In genomic region chr3:113097821-113098516, GRCh38 we compare ENCODE assay signal across 16 cellular contexts.
DNase-seq lines count a peak whose midpoint lies in the region; ATAC-seq, FAIRE-seq and TF ChIP-seq lines count a peak whose summit lies in the region.
"Had no signal": no experiment of that assay in that cellular context is flagged by ENCODE, and none has a peak within 500 bp of the region (broad histone marks: within the 10 kb centered on the region; RNA-seq: fewer than 3 reads in every experiment).

No MANE protein-coding gene starts in this region.

- BruUV-seq in HepG2 (replicated peaks; lab: Mats Ljungman, UMichigan) = no TSS peak

- H3K4me3 ChIP-seq in HepG2 (replicated peaks in 1 of 3; ENCODE audit: insufficient read depth in 1 of 3, low read depth in 2 of 3, low read length in 3 of 3) (no peak overlapping the region), right lobe of liver (no peak overlapping the region)

- H3K79me2 ChIP-seq in HepG2 (ENCODE audit: insufficient read depth, low read length) (no peaks in the 10 kb centered on the region), H9 (ENCODE audit: insufficient read depth, low read length) (no peaks in the 10 kb centered on the region)

- no peak overlapping the region for H2BK20ac ChIP-seq in H9 (ENCODE audit: low read depth, low read length, poor library complexity, severe bottlenecking)

- H3K23ac ChIP-seq in H9 (ENCODE audit: insufficient read length, low read depth, low read length) = no peak overlapping the region

- no peak overlapping the region for H3K9ac ChIP-seq in HepG2 (ENCODE audit: insufficient read depth, low read depth, low read length)
- no peak overlapping the region for H3K9ac ChIP-seq in H9 (ENCODE audit: extremely low read depth, insufficient read length, low read length)

- H3K18ac ChIP-seq in H9 (ENCODE audit: insufficient read length, low read depth, low read length) = no peak overlapping the region

- H3K4me2 ChIP-seq in HepG2 (ENCODE audit: low read depth, low read length) = no peak overlapping the region
- H3K4me2 ChIP-seq in H9 (ENCODE audit: insufficient read depth, insufficient read length, low read length) = no peak overlapping the region

- H3K36me3 ChIP-seq in HepG2 (replicated peaks in 1 of 2; ENCODE audit: control insufficient read depth in 1 of 2, insufficient read depth in 2 of 2, low read length in 2 of 2) = no peaks in the 10 kb centered on the region
- no peaks in the 10 kb centered on the region for H3K36me3 ChIP-seq in right lobe of liver

- no peak overlapping the region for H3K56ac ChIP-seq in H9 (ENCODE audit: insufficient read length, low read depth, low read length)

- no peak for ATAC-seq in HepG2
- ATAC-seq in right lobe of liver = no peak
- no peak for ATAC-seq in activated naive CD4-positive, alpha-beta T cell treated with anti-CD3 and anti-CD28 coated beads, Interleukin-2, amount 50 U/mL, for 72 hours
- ATAC-seq: activated CD4-positive, alpha-beta T cell treated with anti-CD3 and anti-CD28 coated beads for 36 hours had no signal

- WGBS in HepG2 (ENCODE audit: low lambda C conversion rate) = 11% methylated on average over 4 of the region's 4 CpGs
- WGBS in right lobe of liver (ENCODE audit: insufficient coverage, low coverage, low lambda C conversion rate, missing lambda C conversion rate) = 66% methylated on average over 4 of the region's 4 CpGs
- WGBS in H9 (ENCODE audit: extremely low coverage, insufficient read length, low lambda C conversion rate) = no CpG with 5 or more reads among the region's 4 CpGs

- POLR2A ChIA-PET in HepG2 (lab: Yijun Ruan, JAX) = no interaction called here

- DNase-seq in HepG2 (ENCODE audit: low spot score) (peak; percentile 56), right lobe of liver (no peak), amniotic epithelial cell (ENCODE audit: low read depth) (peak; percentile 92), glomerular visceral epithelial cell (ENCODE audit: extremely low spot score) (peak; percentile 87), KBM-7 (no peak), NCI-H1417 treated with DMSO at 0.1 percent for 48 hours (lab: John Stamatoyannopoulos, UW) (no peak), H9 (no peak)
- no peak for DNase-seq in activated naive CD4-positive, alpha-beta T cell treated with anti-CD3 and anti-CD28 coated beads, Interleukin-2, amount 50 U/mL, for 72 hours (ENCODE audit: low spot score in 2 of 2)
- DNase-seq: 8988T; activated CD4-positive, alpha-beta T cell treated with anti-CD3 and anti-CD28 coated beads for 36 hours; activated naive CD8-positive, alpha-beta T cell treated with anti-CD3 and anti-CD28 coated beads for 36 hours; endodermal cell; Karpas-422; NCI-H510A; SHP77 had no signal

- H3K27me3 Mint-ChIP-seq in H9 (ENCODE audit: low read depth) = no peaks in the 10 kb centered on the region
- H3K27me3 Mint-ChIP-seq: activated CD4-positive, alpha-beta T cell treated with anti-CD3 and anti-CD28 coated beads for 36 hours; activated naive CD8-positive, alpha-beta T cell treated with anti-CD3 and anti-CD28 coated beads for 36 hours had no signal

- no peaks in the 10 kb centered on the region for H3K9me3 Mint-ChIP-seq in activated naive CD4-positive, alpha-beta T cell treated with anti-CD3 and anti-CD28 coated beads, Interleukin-2, amount 50 U/mL, for 72 hours
- H3K9me3 Mint-ChIP-seq in H9 = peaks cover 0 to 9% of the 10 kb centered on the region in 2 experiments; a peak in 3 of 5 replicates
- H3K9me3 Mint-ChIP-seq: activated naive CD8-positive, alpha-beta T cell treated with anti-CD3 and anti-CD28 coated beads for 36 hours; endodermal cell had no signal

- H2BK120ac ChIP-seq in H9 (ENCODE audit: low read depth, low read length, poor library complexity, severe bottlenecking) = no peak overlapping the region

- no peaks in the 10 kb centered on the region for H3K36me3 Mint-ChIP-seq in activated naive CD4-positive, alpha-beta T cell treated with anti-CD3 and anti-CD28 coated beads, Interleukin-2, amount 50 U/mL, for 72 hours
- peaks cover 0 to 2% (median 0%) of the 10 kb centered on the region in 3 experiments; a peak in 1 of 7 replicates for H3K36me3 Mint-ChIP-seq in H9 (ENCODE audit: insufficient read depth in 1 of 3, low read depth in 3 of 3)
- H3K36me3 Mint-ChIP-seq: activated naive CD8-positive, alpha-beta T cell treated with anti-CD3 and anti-CD28 coated beads for 36 hours had no signal

- H4K91ac ChIP-seq in H9 (ENCODE audit: insufficient read length, low read depth, low read length) = no peak overlapping the region

- no peak overlapping the region for H2BK5ac ChIP-seq in H9 (ENCODE audit: insufficient read length, low read length)

- no peak for TF ChIP-seq RAD21 in HepG2 (CRISPR knock-in tag; IDR thresholded peaks at IDR 0.05)

- no peak overlapping the region for H3T11ph ChIP-seq in H9 (ENCODE audit: low read length)

- no peak overlapping the region for H2AK5ac ChIP-seq in H9 (ENCODE audit: insufficient read length, low read length)

- in situ Hi-C loops in HepG2 (cut with HindIII; ENCODE audit: extremely low pct_ligation_motif_present, low pct_unique_long_range_greater_than_20kb) (no loop called here), KBM-7 (cut with MboI; ENCODE audit: low pct_unique_long_range_greater_than_20kb, low sequenced_read_pairs) (no loop called here)

- H3K4me1 ChIP-seq in HepG2 (ENCODE audit: insufficient read depth, low read length) (peaks cover 13% of the 10 kb centered on the region), right lobe of liver (no peaks in the 10 kb centered on the region), H9 (ENCODE audit: insufficient read depth, low read length) (no peaks in the 10 kb centered on the region; the same call in 1 of the 2 replicates)

- H4K5ac ChIP-seq in H9 (ENCODE audit: insufficient read length, low read depth, low read length) = no peak overlapping the region

- no peak overlapping the region for H3K4ac ChIP-seq in H9 (ENCODE audit: low read depth, low read length)

- H3K4me3 Mint-ChIP-seq in H9 = no peak overlapping the region
- H3K4me3 Mint-ChIP-seq: activated CD4-positive, alpha-beta T cell treated with anti-CD3 and anti-CD28 coated beads for 36 hours; activated naive CD8-positive, alpha-beta T cell treated with anti-CD3 and anti-CD28 coated beads for 36 hours; endodermal cell had no signal

- intact Hi-C loops in HepG2 (cut with micrococcal nuclease; ENCODE audit: unreplicated experiment) (no loop called here), right lobe of liver (cut with DNase I) (no loop called here)

- H2BK12ac ChIP-seq in H9 (ENCODE audit: insufficient read length, low read depth, low read length) = no peak overlapping the region

- no peak overlapping the region for H3K27ac Mint-ChIP-seq in activated naive CD4-positive, alpha-beta T cell treated with anti-CD3 and anti-CD28 coated beads, Interleukin-2, amount 50 U/mL, for 72 hours
- H3K27ac Mint-ChIP-seq in H9 = no peak overlapping the region
- H3K27ac Mint-ChIP-seq: activated CD4-positive, alpha-beta T cell treated with anti-CD3 and anti-CD28 coated beads for 36 hours; activated naive CD8-positive, alpha-beta T cell treated with anti-CD3 and anti-CD28 coated beads for 36 hours; endodermal cell had no signal

- no peak overlapping the region for H2BK15ac ChIP-seq in H9 (ENCODE audit: low read depth, low read length)

- H3K27ac ChIP-seq in HepG2 (ENCODE audit: extremely low read length, insufficient read depth, low read length) = no peak overlapping the region
- no peak overlapping the region for H3K27ac ChIP-seq in right lobe of liver
- H3K27ac ChIP-seq in H9 (ENCODE audit: insufficient read length, low read depth, low read length) = no peak overlapping the region

- peaks cover 15 to 27% of the 10 kb centered on the region in 2 experiments for H3K4me1 Mint-ChIP-seq in H9
- H3K4me1 Mint-ChIP-seq: activated naive CD8-positive, alpha-beta T cell treated with anti-CD3 and anti-CD28 coated beads for 36 hours had no signal

- no peaks in the 10 kb centered on the region for H3K23me2 ChIP-seq in H9 (ENCODE audit: insufficient read length, low read depth, low read length, poor library complexity, severe bottlenecking)

- TF ChIP-seq CTCF in HepG2 (CRISPR knock-in tag; IDR thresholded peaks at IDR 0.05) = no peak
- no peak for TF ChIP-seq CTCF in right lobe of liver (IDR thresholded peaks at IDR 0.05)
- no peak for TF ChIP-seq CTCF in H9 (conservative IDR thresholded peaks at IDR 0.05)

- no peak overlapping the region for H3K14ac ChIP-seq in H9 (ENCODE audit: insufficient read depth, low read length)

- no peak for FAIRE-seq in HepG2 (lab: Jason Lieb, UNC)
- FAIRE-seq: G401.6 had no signal

- H3K79me1 ChIP-seq in H9 (ENCODE audit: insufficient read depth, low read depth, low read length, poor library complexity, severe bottlenecking) = no peaks in the 10 kb centered on the region

- H3K9me3 ChIP-seq in HepG2 (ENCODE audit: low read length) = no peaks in the 10 kb centered on the region
- no peaks in the 10 kb centered on the region for H3K9me3 ChIP-seq in right lobe of liver
- H3K9me3 ChIP-seq in H9 (ENCODE audit: control insufficient read depth, low read depth, low read length) = no peaks in the 10 kb centered on the region

- H2AFZ ChIP-seq in HepG2 (ENCODE audit: low read length) (no peak overlapping the region), H9 (ENCODE audit: low read length) (no peak overlapping the region)

- CTCF ChIA-PET in HepG2 (lab: Yijun Ruan, JAX; ENCODE audit: low intra/inter-chr PET ratio, low total read pairs) = no interaction called here

- H4K8ac ChIP-seq in H9 (replicated peaks; ENCODE audit: insufficient read length, low read depth, low read length) = no peak overlapping the region

- H4K20me1 ChIP-seq in HepG2 (ENCODE audit: insufficient read depth, low read length) = no peaks in the 10 kb centered on the region
- H4K20me1 ChIP-seq in H9 (ENCODE audit: control insufficient read depth, insufficient read depth, insufficient read length) = no peaks in the 10 kb centered on the region

- H3K27me3 ChIP-seq in HepG2 (ENCODE audit: control insufficient read depth in 1 of 2, insufficient read depth in 2 of 2, low read length in 2 of 2) = no peaks in the 10 kb centered on the region
- H3K27me3 ChIP-seq in right lobe of liver = no peaks in the 10 kb centered on the region
- H3K27me3 ChIP-seq in H9 (ENCODE audit: insufficient read depth, low read length) = no peaks in the 10 kb centered on the region; the same call in 1 of the 2 replicates

- TF ChIP-seq POLR2A in HepG2 (IDR thresholded peaks at IDR 0.05; ENCODE audit: insufficient read depth in 1 of 2, low read depth in 2 of 2, low read length in 2 of 2) (no peak), right lobe of liver (IDR thresholded peaks at IDR 0.05) (no peak)

- no peak for TF ChIP-seq EP300 in HepG2 (IDR thresholded peaks at IDR 0.05; ENCODE audit: low read depth in 2 of 2, low read length in 2 of 2)
- TF ChIP-seq EP300 in HepG2 (CRISPR knock-in tag; IDR thresholded peaks at IDR 0.05; ENCODE audit: borderline replicate concordance) = 0 out of 2 replicates have a peak, but pooled peaks have one; percentile 34

TF ChIP-seq in HepG2, 621 proteins besides CTCF, POLR2A, EP300 and RAD21 (continues in another document):
- peak; percentile 21; the same call in 1 of the 2 replicates for TF ChIP-seq FOSL1 (CRISPR knock-in tag; IDR thresholded peaks at IDR 0.05; ENCODE audit: borderline replicate concordance)
- TF ChIP-seq ZNF253 (CRISPR knock-in tag; IDR thresholded peaks at IDR 0.05; ENCODE audit: borderline replicate concordance) = no peak
- TF ChIP-seq ZNF674 (CRISPR knock-in tag; IDR thresholded peaks at IDR 0.05; ENCODE audit: low read depth) = no peak
- no peak for TF ChIP-seq CBX1 (IDR thresholded peaks at IDR 0.05; ENCODE audit: low read depth)

Comparison
In these comparisons a context has a peak if more than half of its experiments do, and no peak if none do; other contexts are left out.
1. DNase-seq: peak in HepG2 (single experiment), amniotic epithelial cell (single experiment) and glomerular visceral epithelial cell (single experiment); none in right lobe of liver (0 of 3), activated naive CD4-positive, alpha-beta T cell treated with anti-CD3 and anti-CD28 coated beads, Interleukin-2, amount 50 U/mL, for 72 hours (0 of 2), KBM-7 (single experiment), NCI-H1417 treated with DMSO at 0.1 percent for 48 hours (single experiment) and H9 (single experiment).